In genomic region chr11:12496181-12497025, GRCh38 we compare ENCODE assay signal across 13 cellular contexts.
DNase-seq lines count a peak whose midpoint lies in the region; ATAC-seq and TF ChIP-seq lines count a peak whose summit lies in the region.
"Had no signal": no experiment of that assay in that cellular context is flagged by ENCODE, and none has a peak within 500 bp of the region (broad histone marks: within the 10 kb centered on the region; RNA-seq: fewer than 3 reads in every experiment).

No MANE protein-coding gene starts in this region.

- DNase-seq in heart right ventricle (no peak), Right ventricle myocardium inferior (ENCODE audit: missing footprints) (no peak), NT2/D1 (ENCODE audit: low read depth, low spot score) (peak; percentile 20), foreskin fibroblast (no peak), ureter (ENCODE audit: low spot score) (peak; percentile 18), endothelial cell (ENCODE audit: low spot score) (no peak), GM19240 (ENCODE audit: insufficient read length, low spot score) (no peak)
- no peak for DNase-seq in activated CD4-positive, alpha-beta T cell treated with anti-CD3 and anti-CD28 coated beads, Interleukin-2, amount 10 ng/mL, durations not matched to agents 24 days and 14 days
- DNase-seq: CD4-positive, alpha-beta memory T cell; gastrocnemius medialis; GOT3; posterior cingulate gyrus; testis had no signal

- ATAC-seq in heart right ventricle (peak in 6 of 8 donors; percentile 25 to 70 (median 62)), Right ventricle myocardium inferior (no peak)
- ATAC-seq: gastrocnemius medialis had no signal

- TF ChIP-seq CTCF in heart right ventricle (IDR thresholded peaks at IDR 0.05): peak in 7 of 9 donors; percentile 13 to 44 (median 29)
- peak; percentile 12 for TF ChIP-seq CTCF in foreskin fibroblast (IDR thresholded peaks at IDR 0.05; ENCODE audit: low read depth, low read length)
- TF ChIP-seq CTCF in endothelial cell (IDR thresholded peaks at IDR 0.05; ENCODE audit: unreplicated experiment): no peak

- H3K27me3 ChIP-seq in heart right ventricle (no peaks in the 10 kb centered on the region), NT2/D1 (ENCODE audit: insufficient read depth, insufficient read length) (no peaks in the 10 kb centered on the region)
- H3K27me3 ChIP-seq: gastrocnemius medialis, testis had no signal

- H3K27ac Mint-ChIP-seq in endothelial cell (ENCODE audit: unreplicated experiment): no peak overlapping the region
- H3K27ac Mint-ChIP-seq in activated CD4-positive, alpha-beta T cell treated with anti-CD3 and anti-CD28 coated beads, Interleukin-2, amount 10 ng/mL, durations not matched to agents 24 days and 14 days: no peak overlapping the region

- H3K36me3 ChIP-seq in heart right ventricle (peaks cover 0 to 56% (median 13%) of the 10 kb centered on the region in 9 donors), NT2/D1 (ENCODE audit: insufficient read depth, insufficient read length, low read length) (no peaks in the 10 kb centered on the region)
- H3K36me3 ChIP-seq: gastrocnemius medialis had no signal

- intact Hi-C loops in heart right ventricle (cut with DNase I) (loop anchor here in 3 of 10 donors (10.0 kb wide), 3 partner anchors 152 to 172 kb away; no protein-coding TSS in a partner anchor), Right ventricle myocardium inferior (cut with DNase I) (loop anchor here (5.0 kb wide), 1 partner anchor 101 kb away; no protein-coding TSS in a partner anchor)
- intact Hi-C loops in activated CD4-positive, alpha-beta T cell treated with anti-CD3 and anti-CD28 coated beads, Interleukin-2, amount 10 ng/mL, durations not matched to agents 24 days and 14 days (cut with micrococcal nuclease): no loop called here

- H3K36me3 Mint-ChIP-seq in endothelial cell (ENCODE audit: low read depth, unreplicated experiment): peaks cover 8% of the 10 kb centered on the region
- no peaks in the 10 kb centered on the region for H3K36me3 Mint-ChIP-seq in activated CD4-positive, alpha-beta T cell treated with anti-CD3 and anti-CD28 coated beads, Interleukin-2, amount 10 ng/mL, durations not matched to agents 24 days and 14 days (ENCODE audit: low read depth)
- H3K36me3 Mint-ChIP-seq: CD4-positive, alpha-beta memory T cell had no signal

- H3K4me3 ChIP-seq in heart right ventricle (no peak overlapping the region), NT2/D1 (ENCODE audit: insufficient read length, low read depth) (no peak overlapping the region), foreskin fibroblast (ENCODE audit: low read depth in 1 of 2, low read length in 2 of 2) (no peak overlapping the region)
- H3K4me3 ChIP-seq: gastrocnemius medialis, testis had no signal

- no peaks in the 10 kb centered on the region for H3K27me3 Mint-ChIP-seq in endothelial cell (ENCODE audit: unreplicated experiment)
- H3K27me3 Mint-ChIP-seq in activated CD4-positive, alpha-beta T cell treated with anti-CD3 and anti-CD28 coated beads, Interleukin-2, amount 10 ng/mL, durations not matched to agents 24 days and 14 days: peaks cover 8% of the 10 kb centered on the region
- H3K27me3 Mint-ChIP-seq: CD4-positive, alpha-beta memory T cell had no signal

- no peaks in the 10 kb centered on the region for H3K9me3 Mint-ChIP-seq in endothelial cell (ENCODE audit: unreplicated experiment)
- no peaks in the 10 kb centered on the region for H3K9me3 Mint-ChIP-seq in activated CD4-positive, alpha-beta T cell treated with anti-CD3 and anti-CD28 coated beads, Interleukin-2, amount 10 ng/mL, durations not matched to agents 24 days and 14 days

- no peaks in the 10 kb centered on the region for H3K9me3 ChIP-seq in heart right ventricle
- H3K9me3 ChIP-seq in NT2/D1 (ENCODE audit: insufficient read depth, low read length): no peaks in the 10 kb centered on the region
- H3K9me3 ChIP-seq: gastrocnemius medialis, testis had no signal

- H3K4me3 Mint-ChIP-seq in endothelial cell (ENCODE audit: unreplicated experiment): no peak overlapping the region
- no peak overlapping the region for H3K4me3 Mint-ChIP-seq in activated CD4-positive, alpha-beta T cell treated with anti-CD3 and anti-CD28 coated beads, Interleukin-2, amount 10 ng/mL, durations not matched to agents 24 days and 14 days
- H3K4me3 Mint-ChIP-seq: CD4-positive, alpha-beta memory T cell had no signal

- H3K4me1 Mint-ChIP-seq in endothelial cell (ENCODE audit: unreplicated experiment): peaks cover 3% of the 10 kb centered on the region
- H3K4me1 Mint-ChIP-seq in activated CD4-positive, alpha-beta T cell treated with anti-CD3 and anti-CD28 coated beads, Interleukin-2, amount 10 ng/mL, durations not matched to agents 24 days and 14 days: no peaks in the 10 kb centered on the region
- H3K4me1 Mint-ChIP-seq: CD4-positive, alpha-beta memory T cell had no signal

- no peak overlapping the region for H3K27ac ChIP-seq in heart right ventricle
- H3K27ac ChIP-seq: gastrocnemius medialis, testis had no signal

- peaks cover 0 to 7% (median 0%) of the 10 kb centered on the region in 9 donors for H3K4me1 ChIP-seq in heart right ventricle
- peaks cover 5% of the 10 kb centered on the region for H3K4me1 ChIP-seq in NT2/D1 (ENCODE audit: insufficient read depth, insufficient read length)
- H3K4me1 ChIP-seq: gastrocnemius medialis, testis had no signal

- H3K9ac ChIP-seq in NT2/D1 (ENCODE audit: insufficient read length, low read depth): no peak overlapping the region

- 75 to 76% methylated on average over 6 of the region's 6 CpGs for WGBS in heart right ventricle, 2 donors

Comparison
In these comparisons a context has a peak if more than half of its experiments do, and no peak if none do; other contexts are left out.
1. DNase-seq: peak in NT2/D1 (single experiment) and ureter (single experiment); none in heart right ventricle (0 of 2), Right ventricle myocardium inferior (single experiment), foreskin fibroblast (0 of 2), endothelial cell (single experiment), activated CD4-positive, alpha-beta T cell treated with anti-CD3 and anti-CD28 coated beads, Interleukin-2, amount 10 ng/mL, durations not matched to agents 24 days and 14 days (single experiment) and GM19240 (single experiment).